Comparison of ENCODE assay signal across 26 cellular contexts in genomic region chr20:40472905-40473304, GRCh38.
"Had no signal": no experiment of that assay in that cellular context is flagged by ENCODE, and none has a peak within 500 bp of the region (broad histone marks: within the 10 kb centered on the region; RNA-seq: fewer than 3 reads in every experiment).

No MANE protein-coding gene starts in this region.

- H3K27me3 ChIP-seq: pancreas, stomach, testis, thyroid gland, transverse colon, upper lobe of left lung, vagina had no signal

- FAIRE-seq: pancreas had no signal

- DNase-seq: islet precursor cell; left ventricle myocardium inferior; midbrain; mucosa of descending colon; naive thymus-derived CD4-positive, alpha-beta T cell; nucleus accumbens; pancreas; posterior cingulate gyrus; retina; right cardiac atrium; stimulated activated CD4-positive, alpha-beta T cell treated with anti-CD3 and anti-CD28 coated beads, Interleukin-12 subunit alpha, Interleukin-12 subunit beta, amount 100 ng/mL, for 4 hours; stimulated activated CD4-positive, alpha-beta T cell treated with anti-CD3 and anti-CD28 coated beads, Interleukin-15, amount 100 ng/mL, for 24 hours; stimulated activated CD4-positive, alpha-beta T cell treated with anti-CD3 and anti-CD28 coated beads, Interleukin-2, amount 100 ng/mL, for 24 hours; stimulated activated CD4-positive, alpha-beta T cell treated with anti-CD3 and anti-CD28 coated beads, Interleukin-4, amount 100 ng/mL, for 1 hour; stimulated activated naive B cell treated with anti-CD40 and anti-IgM and Interleukin-4, amounts not matched to agents 10 μg/mL and 1 μg/mL and 100 μg/mL, for 72 hours; stimulated activated naive CD8-positive, alpha-beta T cell treated with anti-CD3 and anti-CD28 coated beads, Interleukin-15, Interleukin-2, amounts not matched to agents 100 U/mL and 50 U/mL, for 24 hours; stomach; testis; thyroid gland; transverse colon had no signal

- H3K4me3 ChIP-seq: left ventricle myocardium inferior, lung, mucosa of descending colon, pancreas, prostate gland, skin epidermis, stomach, testis, thyroid gland, transverse colon, upper lobe of left lung, vagina had no signal

- ATAC-seq: mucosa of descending colon; naive thymus-derived CD4-positive, alpha-beta T cell; pancreas; right cardiac atrium; sciatic nerve; stimulated activated naive B cell treated with anti-CD40 and anti-IgM and Interleukin-4, amounts not matched to agents 10 μg/mL and 1 μg/mL and 100 μg/mL, for 72 hours; stimulated activated naive CD8-positive, alpha-beta T cell treated with anti-CD3 and anti-CD28 coated beads, Interleukin-15, Interleukin-2, amounts not matched to agents 100 U/mL and 50 U/mL, for 24 hours had no signal

- H3K4me1 ChIP-seq: pancreas, thyroid gland had no signal

- H3K36me3 ChIP-seq: left ventricle myocardium inferior, pancreas, prostate gland, stomach, thyroid gland, transverse colon, upper lobe of left lung, vagina had no signal

- H3K27ac ChIP-seq: left ventricle myocardium inferior, pancreas, prostate gland, stomach, testis, thyroid gland, transverse colon, upper lobe of left lung, vagina had no signal

- H3K9me3 ChIP-seq: left ventricle myocardium inferior, mucosa of descending colon, pancreas, prostate gland, stomach, testis, thyroid gland, transverse colon, upper lobe of left lung, vagina had no signal
